Comparison of ENCODE assay signal across 8 cellular contexts in genomic region chr3:40476478-40477470, GRCh38. TPM values are rescaled to one million over a fixed set of nuclear protein-coding genes. Genes with fewer than 3 reads are reported as not detected.
DNase-seq lines count a peak whose midpoint lies in the region; ATAC-seq, FAIRE-seq and TF ChIP-seq lines count a peak whose summit lies in the region.

ZNF619 (plus strand) TSS chr3:40477122; CDS start chr3:40477980, 858 bp downstream.

- ATAC-seq in HG02642 (IDR thresholded peaks at IDR 0.05; ENCODE audit: poor library complexity, unreplicated experiment), result peak; percentile 89

- peak; percentile 42 for DNase-seq in NK-92 treated with Interleukin-12 subunit alpha and Interleukin-12 subunit beta, amount 100 ng/mL, for 24 hours (lab: John Stamatoyannopoulos, UW)
- DNase-seq in NK-92 (lab: John Stamatoyannopoulos, UW; ENCODE audit: unreplicated experiment) (no peak), NCI-H146 treated with DMSO at 0.1 percent for 48 hours (lab: John Stamatoyannopoulos, UW; ENCODE audit: unreplicated experiment) (peak; percentile 11), islet precursor cell (peak; percentile 82), small intestine (peak; percentile 81)
- DNase-seq in central memory CD4-positive, alpha-beta T cell, result peak; percentile 46

- H3K27ac ChIP-seq in small intestine (ENCODE audit: low read depth in 1 of 2, low read length in 1 of 2), result peak within 1 kb of the TSS; percentile 63 to 87

- H3K4me1 ChIP-seq in small intestine (ENCODE audit: control insufficient read depth in 2 of 2, insufficient read depth in 1 of 2, low read depth in 1 of 2, low read length in 1 of 2), result peaks cover 2 to 8% of the 10 kb centered on the region in 2 donors

- H3K36me3 ChIP-seq in small intestine (ENCODE audit: control insufficient read depth in 2 of 2, insufficient read depth in 2 of 2, low read length in 2 of 2), result no peaks in the 10 kb centered on the region

- H3K27me3 ChIP-seq in small intestine (ENCODE audit: control insufficient read depth in 2 of 2, insufficient read depth in 2 of 2, low read length in 2 of 2), result no peaks in the 10 kb centered on the region

- H3K4me3 ChIP-seq in WI38 (ENCODE audit: low read depth, low read length) (peak within 1 kb of the TSS; percentile 69), small intestine (ENCODE audit: low read depth in 1 of 2, low read length in 2 of 2) (peak within 1 kb of the TSS; percentile 94 to 96)

- WGBS in small intestine, 3 donors, result 3 to 9% (median 5%) methylated on average over 48 of the region's 48 CpGs

- no peak for TF ChIP-seq CTCF in WI38 (IDR thresholded peaks at IDR 0.05; ENCODE audit: low read depth, low read length)

- H3K9me3 ChIP-seq in small intestine (ENCODE audit: control insufficient read depth, low read depth), result no peaks in the 10 kb centered on the region

- no peak for FAIRE-seq in small intestine (lab: Jason Lieb, UNC)

RNA-seq across cellular contexts. Expression of gene ZNF619, which starts in this region (rescaled TPM):
- 1 to 10 TPM in 2 of 3 donors, under 1 TPM in 1; 0.81 to 1.9 (median 1.1) TPM for polyA plus RNA-seq in small intestine
